Comparison of ENCODE assay signal across 11 cellular contexts in genomic region chr4:16893141-16893571, GRCh38. TPM values are rescaled to one million over a fixed set of nuclear protein-coding genes. Genes with fewer than 3 reads are reported as not detected.
DNase-seq lines count a peak whose midpoint lies in the region; ATAC-seq and TF ChIP-seq lines count a peak whose summit lies in the region.
"Had no signal": no experiment of that assay in that cellular context is flagged by ENCODE, and none has a peak within 500 bp of the region (broad histone marks: within the 10 kb centered on the region; RNA-seq: fewer than 3 reads in every experiment).

No MANE protein-coding gene starts in this region.

- H3K4me3 ChIP-seq in right atrium auricular region (peak overlapping the region in 1 of 2 donors; percentile 23), astrocyte of the cerebellum (ENCODE audit: low read depth, low read length) (peak overlapping the region; percentile 6), vagina (peak overlapping the region; percentile 27 to 29)

- no peak for TF ChIP-seq POLR2A in vagina (IDR thresholded peaks at IDR 0.05)

- ATAC-seq in left cardiac atrium, result no peak
- no peak for ATAC-seq in HG03378 (IDR thresholded peaks at IDR 0.05; ENCODE audit: unreplicated experiment)

- H3K27me3 ChIP-seq in right atrium auricular region (peaks cover 0 to 5% of the 10 kb centered on the region in 2 donors), vagina (no peaks in the 10 kb centered on the region)

- H3K9me3 ChIP-seq in right atrium auricular region, result no peaks in the 10 kb centered on the region
- no peaks in the 10 kb centered on the region for H3K9me3 ChIP-seq in vagina

- peak overlapping the region; percentile 43 to 74 for H3K27ac ChIP-seq in right atrium auricular region
- peak overlapping the region; percentile 71 for H3K27ac ChIP-seq in vagina

- DNase-seq in right atrium auricular region (ENCODE audit: low spot score), result no peak
- no peak for DNase-seq in left cardiac atrium
- no peak for DNase-seq in astrocyte of the cerebellum (ENCODE audit: low read depth)
- peak; percentile 28 to 57 for DNase-seq in lung microvascular endothelial cell (ENCODE audit: low read depth in 2 of 2)
- no peak for DNase-seq in vagina (ENCODE audit: extremely low spot score in 2 of 2)
- no peak for DNase-seq in hypothalamus (lab: John Stamatoyannopoulos, UW)
- no peak for DNase-seq in cortex of kidney (lab: John Stamatoyannopoulos, UW)
- DNase-seq: activated CD8-positive, alpha-beta memory T cell treated with anti-CD3 and anti-CD28 coated beads for 24 hours; NCI-H2029; stimulated activated CD4-positive, alpha-beta T cell treated with anti-CD3 and anti-CD28 coated beads, Interleukin-12 subunit alpha, Interleukin-12 subunit beta, amount 100 ng/mL, for 4 hours had no signal

- in situ Hi-C loops in astrocyte of the cerebellum (cut with HindIII; ENCODE audit: low sequenced_read_pairs), result no loop called here

- no peak for TF ChIP-seq CTCF in right atrium auricular region (IDR thresholded peaks at IDR 0.05)
- TF ChIP-seq CTCF in astrocyte of the cerebellum (IDR thresholded peaks at IDR 0.05; ENCODE audit: low read depth, low read length, missing control alignments), result no peak
- no peak for TF ChIP-seq CTCF in vagina (IDR thresholded peaks at IDR 0.05)

- H3K36me3 ChIP-seq in right atrium auricular region (peaks cover under 1% of the 10 kb centered on the region), vagina (no peaks in the 10 kb centered on the region)

- H3K4me1 ChIP-seq in right atrium auricular region (peaks cover 0 to 3% of the 10 kb centered on the region in 2 donors), vagina (peaks cover 12% of the 10 kb centered on the region)

- intact Hi-C loops in left cardiac atrium (cut with DNase I), result no loop called here
- intact Hi-C loops in vagina (cut with DNase I), result no loop called here

RNA-seq across cellular contexts. Expression of gene LDB2, which starts 5.3 kb away (rescaled TPM):
- total RNA-seq in right atrium auricular region, result 10 to 100 TPM; 35.2 to 64.4 TPM
- total RNA-seq in left cardiac atrium, result 10 to 100 TPM; 30.3 to 45.4 TPM
- 346 and 363 TPM in 2 replicates for total RNA-seq in lung microvascular endothelial cell
- 70.0 TPM for total RNA-seq in vagina

Comparison
In these comparisons a context has a peak if more than half of its experiments do, and no peak if none do; other contexts are left out.
1. DNase-seq: peak in lung microvascular endothelial cell (2 of 2); none in right atrium auricular region (single experiment), left cardiac atrium (single experiment), astrocyte of the cerebellum (single experiment), vagina (0 of 2), hypothalamus (0 of 51) and cortex of kidney (single experiment).